Comparison of ENCODE assay signal across 1 cellular context in genomic region chr4:171588764-171589163, GRCh38.
TF ChIP-seq lines count a peak whose summit lies in the region.

No MANE protein-coding gene starts in this region.

TF ChIP-seq in GM23338, 12 proteins besides CTCF, POLR2A, EP300 and RAD21 (continued from another document):
- no peak for TF ChIP-seq ZNF462 (CRISPR knock-in tag; IDR thresholded peaks at IDR 0.05)
- TF ChIP-seq, protein P1, sequence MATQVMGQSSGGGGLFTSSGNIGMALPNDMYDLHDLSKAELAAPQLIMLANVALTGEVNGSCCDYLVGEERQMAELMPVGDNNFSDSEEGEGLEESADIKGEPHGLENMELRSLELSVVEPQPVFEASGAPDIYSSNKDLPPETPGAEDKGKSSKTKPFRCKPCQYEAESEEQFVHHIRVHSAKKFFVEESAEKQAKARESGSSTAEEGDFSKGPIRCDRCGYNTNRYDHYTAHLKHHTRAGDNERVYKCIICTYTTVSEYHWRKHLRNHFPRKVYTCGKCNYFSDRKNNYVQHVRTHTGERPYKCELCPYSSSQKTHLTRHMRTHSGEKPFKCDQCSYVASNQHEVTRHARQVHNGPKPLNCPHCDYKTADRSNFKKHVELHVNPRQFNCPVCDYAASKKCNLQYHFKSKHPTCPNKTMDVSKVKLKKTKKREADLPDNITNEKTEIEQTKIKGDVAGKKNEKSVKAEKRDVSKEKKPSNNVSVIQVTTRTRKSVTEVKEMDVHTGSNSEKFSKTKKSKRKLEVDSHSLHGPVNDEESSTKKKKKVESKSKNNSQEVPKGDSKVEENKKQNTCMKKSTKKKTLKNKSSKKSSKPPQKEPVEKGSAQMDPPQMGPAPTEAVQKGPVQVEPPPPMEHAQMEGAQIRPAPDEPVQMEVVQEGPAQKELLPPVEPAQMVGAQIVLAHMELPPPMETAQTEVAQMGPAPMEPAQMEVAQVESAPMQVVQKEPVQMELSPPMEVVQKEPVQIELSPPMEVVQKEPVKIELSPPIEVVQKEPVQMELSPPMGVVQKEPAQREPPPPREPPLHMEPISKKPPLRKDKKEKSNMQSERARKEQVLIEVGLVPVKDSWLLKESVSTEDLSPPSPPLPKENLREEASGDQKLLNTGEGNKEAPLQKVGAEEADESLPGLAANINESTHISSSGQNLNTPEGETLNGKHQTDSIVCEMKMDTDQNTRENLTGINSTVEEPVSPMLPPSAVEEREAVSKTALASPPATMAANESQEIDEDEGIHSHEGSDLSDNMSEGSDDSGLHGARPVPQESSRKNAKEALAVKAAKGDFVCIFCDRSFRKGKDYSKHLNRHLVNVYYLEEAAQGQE (IDR thresholded peaks at IDR 0.05; ENCODE audit: unreplicated experiment) = no peak
- no peak for TF ChIP-seq NANOG (IDR thresholded peaks at IDR 0.05; ENCODE audit: borderline replicate concordance)
- TF ChIP-seq EZH2phosphoT487 (IDR thresholded peaks at IDR 0.05; ENCODE audit: unreplicated experiment) = no peak
- no peak for TF ChIP-seq POLR2AphosphoS5 (IDR thresholded peaks at IDR 0.05; ENCODE audit: low read depth)
- TF ChIP-seq EZH2 (IDR thresholded peaks at IDR 0.05; ENCODE audit: low read depth, unreplicated experiment) = no peak
- no peak for TF ChIP-seq ZNF114 (CRISPR knock-in tag; IDR thresholded peaks at IDR 0.05)
